Comparison of ENCODE assay signal across 19 cellular contexts in genomic region chr5:95895771-95896170, GRCh38.
DNase-seq lines count a peak whose midpoint lies in the region; ATAC-seq, FAIRE-seq and TF ChIP-seq lines count a peak whose summit lies in the region.
"Had no signal": no experiment of that assay in that cellular context is flagged by ENCODE, and none has a peak within 500 bp of the region (broad histone marks: within the 10 kb centered on the region; RNA-seq: fewer than 3 reads in every experiment).

No MANE protein-coding gene starts in this region.

- H3K27me3 ChIP-seq in HUES48 (ENCODE audit: control insufficient read depth, insufficient read depth, low read length) (no peaks in the 10 kb centered on the region), upper lobe of right lung (no peaks in the 10 kb centered on the region)

- no peak overlapping the region; the same call in 1 of the 2 replicates for H3K4me3 ChIP-seq in HUES48 (ENCODE audit: low read depth, low read length)
- no peak overlapping the region for H3K4me3 ChIP-seq in upper lobe of right lung

- H3K27ac Mint-ChIP-seq in progenitor cell of endocrine pancreas = peak overlapping the region; percentile 71
- H3K27ac Mint-ChIP-seq: activated naive CD4-positive, alpha-beta T cell treated with anti-CD3 and anti-CD28 coated beads, Interleukin-2, amount 10 ng/mL, durations not matched to agents 7 days and 5 days; B cell; naive B cell had no signal

- no peaks in the 10 kb centered on the region for H3K27me3 Mint-ChIP-seq in progenitor cell of endocrine pancreas
- H3K27me3 Mint-ChIP-seq: activated naive CD4-positive, alpha-beta T cell treated with anti-CD3 and anti-CD28 coated beads, Interleukin-2, amount 10 ng/mL, durations not matched to agents 7 days and 5 days; B cell; naive B cell had no signal

- H3K4me3 Mint-ChIP-seq in progenitor cell of endocrine pancreas (ENCODE audit: low read depth) = no peak overlapping the region
- H3K4me3 Mint-ChIP-seq: activated naive CD4-positive, alpha-beta T cell treated with anti-CD3 and anti-CD28 coated beads, Interleukin-2, amount 10 ng/mL, durations not matched to agents 7 days and 5 days; B cell; naive B cell had no signal

- H3K4me1 ChIP-seq in HUES48 (ENCODE audit: control insufficient read depth, insufficient read depth, low read length) (peaks cover 30% of the 10 kb centered on the region), upper lobe of right lung (no peaks in the 10 kb centered on the region)

- H3K36me3 ChIP-seq in HUES48 (ENCODE audit: control insufficient read depth, insufficient read depth, low read length) = peaks cover 29% of the 10 kb centered on the region
- H3K36me3 ChIP-seq in upper lobe of right lung = peaks cover 75% of the 10 kb centered on the region

- TF ChIP-seq POLR2A in H54 (IDR thresholded peaks at IDR 0.05; ENCODE audit: low read depth, low read length) = no peak

- no peak overlapping the region for H3K9ac ChIP-seq in HUES48 (ENCODE audit: low read depth, low read length)

- H3K36me3 Mint-ChIP-seq in progenitor cell of endocrine pancreas (ENCODE audit: insufficient read depth) = peaks cover 45% of the 10 kb centered on the region

- H3K9me3 Mint-ChIP-seq in progenitor cell of endocrine pancreas (ENCODE audit: low read depth) = no peaks in the 10 kb centered on the region
- H3K9me3 Mint-ChIP-seq: activated naive CD4-positive, alpha-beta T cell treated with anti-CD3 and anti-CD28 coated beads, Interleukin-2, amount 10 ng/mL, durations not matched to agents 7 days and 5 days; naive B cell had no signal

- H3K9me3 ChIP-seq in HUES48 (ENCODE audit: control insufficient read depth, insufficient read depth, low read length) (no peaks in the 10 kb centered on the region), upper lobe of right lung (no peaks in the 10 kb centered on the region)

- no peak for FAIRE-seq in H54 (lab: Jason Lieb, UNC)
- FAIRE-seq: endometrium had no signal

- peak overlapping the region; percentile 66 for H3K27ac ChIP-seq in HUES48 (ENCODE audit: low read depth, low read length)
- H3K27ac ChIP-seq in upper lobe of right lung = no peak overlapping the region

- TF ChIP-seq CTCF in progenitor cell of endocrine pancreas (IDR thresholded peaks at IDR 0.05; ENCODE audit: unreplicated experiment) = no peak
- TF ChIP-seq CTCF in upper lobe of right lung (IDR thresholded peaks at IDR 0.05) = no peak

- intact Hi-C loops in left ventricle myocardium superior (cut with micrococcal nuclease) = loop anchor here (10.0 kb wide), 1 partner anchor 59 kb away; no protein-coding TSS in a partner anchor
- intact Hi-C loops in upper lobe of right lung (cut with DNase I) = no loop called here

- DNase-seq in astrocyte of the hippocampus (ENCODE audit: low read depth, low spot score) (peak; percentile 75), left ventricle myocardium superior (peak; percentile 42), progenitor cell of endocrine pancreas (ENCODE audit: low spot score, unreplicated experiment) (no peak), upper lobe of right lung (no peak), H54 (ENCODE audit: insufficient read length, low spot score) (no peak), GM19240 (ENCODE audit: insufficient read length, low spot score) (no peak)
- DNase-seq in stimulated activated CD4-positive, alpha-beta T cell treated with anti-CD3 and anti-CD28 coated beads, Interleukin-4, amount 100 ng/mL, for 24 hours = no peak
- DNase-seq: activated CD4-positive, CD25-positive, alpha-beta regulatory T cell treated with anti-CD3 and anti-CD28 coated beads, Interleukin-2, amount 50 U/mL, for 72 hours; activated CD8-positive, alpha-beta memory T cell treated with anti-CD3 and anti-CD28 coated beads, Interleukin-2, amount 50 U/mL, for 48 hours; activated naive CD4-positive, alpha-beta T cell treated with anti-CD3 and anti-CD28 coated beads, Interleukin-2, amount 10 ng/mL, durations not matched to agents 7 days and 5 days; DMS153; naive B cell; NCI-H1436; NCI-H226; T-helper 2 cell had no signal

- peaks cover 10% of the 10 kb centered on the region for H3K4me1 Mint-ChIP-seq in progenitor cell of endocrine pancreas (ENCODE audit: low read depth)
- H3K4me1 Mint-ChIP-seq: activated naive CD4-positive, alpha-beta T cell treated with anti-CD3 and anti-CD28 coated beads, Interleukin-2, amount 10 ng/mL, durations not matched to agents 7 days and 5 days; B cell; naive B cell had no signal

- ATAC-seq in left ventricle myocardium superior (peak; percentile 54), upper lobe of right lung (no peak)
- ATAC-seq: left lobe of liver had no signal

Comparison
In these comparisons a context has a peak if more than half of its experiments do, and no peak if none do; other contexts are left out.
1. DNase-seq: peak in astrocyte of the hippocampus (single experiment) and left ventricle myocardium superior (single experiment); none in progenitor cell of endocrine pancreas (single experiment), upper lobe of right lung (single experiment), H54 (single experiment), stimulated activated CD4-positive, alpha-beta T cell treated with anti-CD3 and anti-CD28 coated beads, Interleukin-4, amount 100 ng/mL, for 24 hours (single experiment) and GM19240 (single experiment).